Comparison of ENCODE assay signal across 8 cellular contexts in genomic region chr17:81870978-81871386, GRCh38. TPM values are rescaled to one million over a fixed set of nuclear protein-coding genes. Genes with fewer than 3 reads are reported as not detected.
DNase-seq lines count a peak whose midpoint lies in the region; ATAC-seq and TF ChIP-seq lines count a peak whose summit lies in the region.

Gene ARHGDIA (minus strand): TSS chr17:81871337. CDS start chr17:81869930, 1,407 bp downstream.

- H3K27me3 ChIP-seq in AG04450 (ENCODE audit: control insufficient read depth, insufficient read depth, low read length) (no peaks in the 10 kb centered on the region), lung (ENCODE audit: control insufficient read depth, insufficient read depth) (no peaks in the 10 kb centered on the region), tibial nerve (no peaks in the 10 kb centered on the region)

- peak within 1 kb of the TSS; percentile 81 for H3K4me3 Mint-ChIP-seq in chondrocyte (ENCODE audit: unreplicated experiment)

- CTCF ChIA-PET in AG04450 (lab: Charles Lee), result interaction anchor here (0.8 kb wide), 1 partner anchor 50 kb away, joined by 3 read pairs; no protein-coding TSS in a partner anchor

- no peak for TF ChIP-seq EP300 in tibial nerve (IDR thresholded peaks at IDR 0.05)

- POLR2A ChIA-PET in AG04450 (lab: Yijun Ruan, JAX), result interaction anchor here (1.9 kb wide), 1 partner anchor 10 kb away, joined by 11 read pairs; the partner anchor contains the start of gene P4HB

- peaks cover 0 to 11% of the 10 kb centered on the region in 2 donors for H3K4me1 ChIP-seq in lung (ENCODE audit: control insufficient read depth in 2 of 2, insufficient read depth in 2 of 2, low read length in 2 of 2)
- peaks cover 0 to 62% (median 40%) of the 10 kb centered on the region in 4 donors for H3K4me1 ChIP-seq in tibial nerve

- WGBS in lung, 2 donors, result 1 to 2% methylated on average over 38 to 65 of the region's 65 CpGs
- no CpG with 5 or more reads among the region's 65 CpGs for WGBS in tibial nerve, 2 donors

- TF ChIP-seq POLR2A in tibial nerve (IDR thresholded peaks at IDR 0.05), result no peak

- no peaks in the 10 kb centered on the region for H3K9me3 Mint-ChIP-seq in chondrocyte (ENCODE audit: low read depth)

- H3K27me3 Mint-ChIP-seq in chondrocyte (ENCODE audit: low read depth), result no peaks in the 10 kb centered on the region

- peaks cover 49% of the 10 kb centered on the region for H3K4me1 Mint-ChIP-seq in chondrocyte (ENCODE audit: low read depth)

- TF ChIP-seq CTCF in AG04450 (IDR thresholded peaks at IDR 0.05; ENCODE audit: low read depth, low read length), result no peak
- TF ChIP-seq CTCF in chondrocyte (IDR thresholded peaks at IDR 0.05), result no peak
- no peak for TF ChIP-seq CTCF in lung (IDR thresholded peaks at IDR 0.05; ENCODE audit: control extremely low read depth, extremely low read depth)
- no peak for TF ChIP-seq CTCF in tibial nerve (IDR thresholded peaks at IDR 0.05)

- ATAC-seq in GM19468 (IDR thresholded peaks at IDR 0.05; ENCODE audit: extremely low read depth, unreplicated experiment) (peak; percentile 9), lung (ENCODE audit: insufficient read depth, low FRiP score) (peak; percentile 48)

- peaks cover 2% of the 10 kb centered on the region for H3K36me3 Mint-ChIP-seq in chondrocyte (ENCODE audit: low read depth)

- peaks cover 45% of the 10 kb centered on the region for H3K36me3 ChIP-seq in KOPT-K1 (ENCODE audit: insufficient read depth, low read length)
- peaks cover 0 to 23% of the 10 kb centered on the region in 2 donors for H3K36me3 ChIP-seq in lung (ENCODE audit: control insufficient read depth in 2 of 2, insufficient read depth in 2 of 2, low read length in 2 of 2)
- peaks cover 0 to 36% (median 17%) of the 10 kb centered on the region in 3 donors for H3K36me3 ChIP-seq in tibial nerve

- H3K4me3 ChIP-seq in AG04450 (ENCODE audit: low read depth, low read length) (peak within 1 kb of the TSS; percentile 81), lung (peak within 1 kb of the TSS; percentile 79), tibial nerve (peak within 1 kb of the TSS; percentile 81 to 97 (median 92))

- peak within 1 kb of the TSS; percentile 94 for H3K27ac Mint-ChIP-seq in chondrocyte (ENCODE audit: unreplicated experiment)

- H3K27ac ChIP-seq in AG04450 (ENCODE audit: low read depth, low read length), result peak within 1 kb of the TSS; percentile 88
- H3K27ac ChIP-seq in KOPT-K1 (ENCODE audit: low read depth, low read length, poor library complexity, severe bottlenecking), result peak within 1 kb of the TSS; percentile 98
- peak within 1 kb of the TSS; percentile 97 to 99 for H3K27ac ChIP-seq in lung (ENCODE audit: low read depth in 1 of 2, low read length in 1 of 2)
- peak within 1 kb of the TSS; percentile 93 to 99 (median 98) for H3K27ac ChIP-seq in tibial nerve

- H3K9me3 ChIP-seq in AG04450 (ENCODE audit: control insufficient read depth, insufficient read depth, low read length) (no peaks in the 10 kb centered on the region; the same call in 1 of the 2 replicates), KOPT-K1 (ENCODE audit: insufficient read depth, low read length, poor library complexity, severe bottlenecking) (no peaks in the 10 kb centered on the region), lung (ENCODE audit: control insufficient read depth in 2 of 2, insufficient read depth in 1 of 2, low read length in 1 of 2) (no peaks in the 10 kb centered on the region), tibial nerve (no peaks in the 10 kb centered on the region)

- DNase-seq in AG04450 (ENCODE audit: low read depth, low spot score) (no peak), chondrocyte (ENCODE audit: low spot score) (no peak), lung (ENCODE audit: low spot score) (no peak), tibial nerve (ENCODE audit: low spot score in 2 of 2) (no peak), putamen (ENCODE audit: low spot score) (no peak), SW480 (ENCODE audit: low spot score) (no peak)

RNA-seq across cellular contexts. Expression of gene ARHGDIA, which starts in this region (rescaled TPM):
- polyA plus RNA-seq in AG04450 (2011; rRNA removed), result 62.2 and 78.6 TPM in 2 replicates
- polyA minus RNA-seq in AG04450 (2011; rRNA and poly(A)+ RNA removed), result 48.6 and 62.3 TPM in 2 replicates
- 452 to 481 TPM (median 476 TPM) in 3 replicates for total RNA-seq in chondrocyte
- 100 to 1,000 TPM; 118 to 558 TPM for total RNA-seq in lung
- 100 to 1,000 TPM; 327 to 464 TPM for polyA plus RNA-seq in lung
- 100 to 1,000 TPM; 190 to 484 (median 237) TPM for total RNA-seq in tibial nerve
